ENCODE assay signal across 8 cellular contexts in the genomic region with DNA sequence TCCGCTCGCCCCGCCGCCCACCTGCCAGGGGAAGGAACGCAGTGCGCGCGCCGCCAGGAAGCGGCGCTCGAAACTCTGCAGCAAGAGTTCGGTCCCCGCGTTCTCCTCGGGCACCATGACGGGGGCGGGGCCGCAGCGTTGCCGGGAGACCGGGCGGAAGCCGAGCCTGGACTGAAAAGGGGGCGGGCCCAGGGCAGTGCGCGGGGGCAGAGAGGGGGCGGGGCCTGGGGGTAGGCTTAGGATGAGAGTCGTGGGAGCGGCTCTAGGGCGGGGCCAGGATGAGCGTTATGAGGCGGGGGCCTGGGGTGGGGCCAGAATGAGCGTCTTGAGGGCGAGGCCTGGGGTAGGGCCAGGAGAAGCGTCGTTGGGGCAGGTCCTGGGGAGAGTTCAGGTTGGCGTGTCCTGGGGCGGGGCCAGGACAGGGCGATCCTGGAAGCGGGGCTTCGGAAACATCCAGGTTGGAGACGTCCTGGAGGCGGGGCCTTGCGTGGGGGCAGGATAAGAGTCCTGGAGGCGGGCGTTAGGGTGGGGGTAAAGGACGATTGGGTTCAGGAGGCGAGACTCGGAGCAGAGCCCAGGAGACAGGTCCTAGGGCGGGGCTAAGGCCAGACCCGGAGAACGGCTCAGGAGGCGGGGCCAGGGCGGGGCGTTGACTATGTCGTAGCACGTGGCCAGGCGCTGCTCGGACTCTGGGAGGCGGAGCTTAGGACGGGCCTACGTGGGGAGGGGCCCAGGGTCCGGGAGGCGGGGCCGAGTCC. TPM values are rescaled to one million over a fixed set of nuclear protein-coding genes. Genes with fewer than 3 reads are reported as not detected.
A peak's percentile ranks its signal among the peaks of the same experiment; 100 is the strongest.
DNase-seq lines count a peak whose midpoint lies in the region; ATAC-seq and TF ChIP-seq lines count a peak whose summit lies in the region.
"Not testable (repeated sequence)": the region's sequence is repeated elsewhere in the genome, so short reads cannot be mapped to it uniquely, and the experiment has no call there.

No MANE protein-coding gene starts in this region.

- not testable (repeated sequence) for H3K9me3 ChIP-seq in CD4-positive, alpha-beta T cell (ENCODE audit: control insufficient read depth, low read length)

- H3K36me3 Mint-ChIP-seq in CD4-positive, alpha-beta T cell (ENCODE audit: low read depth), result not testable (repeated sequence)

- not testable (repeated sequence) for TF ChIP-seq CTCF in CD4-positive, alpha-beta T cell (IDR thresholded peaks at IDR 0.05)

- peak; percentile 93 for ATAC-seq in CD4-positive, alpha-beta T cell (ENCODE audit: poor library complexity)
- ATAC-seq in GM21360 (IDR thresholded peaks at IDR 0.05; ENCODE audit: unreplicated experiment), result peak; percentile 98

- not testable (repeated sequence) for H3K9me3 Mint-ChIP-seq in CD4-positive, alpha-beta T cell

- peak overlapping the region; percentile 97 for H3K4me3 Mint-ChIP-seq in CD4-positive, alpha-beta T cell

- intact Hi-C loops in CD4-positive, alpha-beta T cell (cut with DNase I, micrococcal nuclease), result loop anchor here in 1 of 2 experiments (2.0 to 10.0 kb wide), 2 partner anchors 44 to 538 kb away; partner anchors contain the start of genes CDKN1C and ZNF195

- not testable (repeated sequence) for H3K27me3 ChIP-seq in CD4-positive, alpha-beta T cell (ENCODE audit: control insufficient read depth, insufficient read depth, low read length)

- H3K27ac Mint-ChIP-seq in CD4-positive, alpha-beta T cell, result peak overlapping the region; percentile 86

- POLR2A ChIA-PET in CD4-positive, alpha-beta T cell (lab: Charles Lee), result interaction anchor here (0.6 to 1.4 kb wide), 2 partner anchors 44 to 1022 kb away, joined by 3 read pairs; partner anchors contain the start of gene TSSC4

- H3K27ac ChIP-seq in CD4-positive, alpha-beta T cell (ENCODE audit: low read depth, low read length), result peak overlapping the region; percentile 61

- H3K27me3 Mint-ChIP-seq in CD4-positive, alpha-beta T cell, result not testable (repeated sequence)

- DNase-seq in CD4-positive, alpha-beta T cell, result peak; percentile 87 to 99 (median 98)
- DNase-seq in HT-29 (ENCODE audit: low spot score) (peak; percentile 97), NK-92 (lab: John Stamatoyannopoulos, UW; ENCODE audit: unreplicated experiment) (peak; percentile 52), lung microvascular endothelial cell (ENCODE audit: low read depth in 2 of 2) (peak; percentile 93 to 96)
- peak; percentile 99 for DNase-seq in activated CD8-positive, alpha-beta memory T cell treated with anti-CD3 and anti-CD28 coated beads for 24 hours
- DNase-seq in effector CD8-positive, alpha-beta T cell (lab: John Stamatoyannopoulos, UW), result peak; percentile 95
- DNase-seq in stimulated activated CD4-positive, alpha-beta T cell treated with anti-CD3 and anti-CD28 coated beads, TNF-alpha, amount 100 ng/mL, for 4 hours (ENCODE audit: low read depth in 3 of 3), result peak; percentile 97 to 98 (median 97)

- CTCF ChIA-PET in CD4-positive, alpha-beta T cell (lab: Charles Lee), result not testable (repeated sequence)

- H3K4me1 Mint-ChIP-seq in CD4-positive, alpha-beta T cell (ENCODE audit: low read depth), result peaks cover 24% of the 10 kb centered on the region

RNA-seq across cellular contexts. Expression of gene ZNF195, which starts 43.6 kb away (rescaled TPM):
- 10 to 100 TPM; 16.6 to 18.4 TPM for total RNA-seq in CD4-positive, alpha-beta T cell
- total RNA-seq in HT-29 (2014; rRNA removed; shearing (Covaris generic)), result 50.8 and 51.1 TPM in 2 replicates
- total RNA-seq in lung microvascular endothelial cell, result 11.6 and 19.6 TPM in 2 replicates

Comparison
In these comparisons a context has a peak if more than half of its experiments do, and no peak if none do; other contexts are left out.
1. Peak in every context shown above with its lines: DNase-seq, ATAC-seq and H3K27ac ChIP-seq.